In the genomic region with DNA sequence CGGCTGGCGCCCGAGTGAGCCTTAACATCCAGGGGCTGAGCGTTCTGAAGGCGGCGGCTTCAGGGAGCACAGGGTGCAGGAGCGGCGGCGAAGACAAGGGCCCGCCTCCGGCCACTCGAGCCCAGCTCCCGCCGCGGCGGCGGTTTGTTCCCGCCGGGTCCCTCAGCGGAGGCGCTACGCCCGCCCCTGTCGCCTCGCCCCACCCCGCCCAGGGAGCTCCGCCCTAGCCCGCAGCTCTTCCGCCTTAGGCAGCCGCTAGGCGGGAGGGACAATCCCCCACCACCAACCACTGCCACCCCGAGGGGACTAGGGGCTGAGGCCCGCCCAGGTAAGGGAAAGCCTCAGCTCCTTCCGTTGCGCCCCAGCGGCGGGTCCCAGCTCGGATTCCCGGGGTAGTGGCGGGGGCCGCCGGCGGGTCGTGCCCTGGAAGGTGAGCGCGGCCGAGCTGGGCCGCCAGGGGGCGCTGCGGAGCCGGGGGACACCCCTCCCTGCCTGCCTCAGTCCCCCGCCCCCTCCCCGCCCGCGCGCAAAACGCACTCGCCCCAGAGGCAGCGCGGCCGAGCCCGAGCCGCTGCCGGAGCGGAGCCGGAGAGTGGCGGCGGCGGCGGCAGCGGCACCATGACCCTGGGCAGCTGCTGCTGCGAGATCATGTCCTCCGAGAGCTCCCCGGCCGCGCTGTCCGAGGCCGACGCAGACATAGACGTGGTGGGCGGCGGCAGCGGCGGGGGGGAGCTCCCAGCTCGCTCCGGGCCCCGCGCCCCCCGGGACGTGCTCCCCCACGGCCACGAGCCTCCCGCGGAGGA, we compare ENCODE assay signal across 8 cellular contexts. TPM values are rescaled to one million over a fixed set of nuclear protein-coding genes. Genes with fewer than 3 reads are reported as not detected.
DNase-seq lines count a peak whose midpoint lies in the region; ATAC-seq, FAIRE-seq and TF ChIP-seq lines count a peak whose summit lies in the region.

Gene FOXD2, plus strand, starts transcription at position 527 of the 803 bp plus-strand sequence. Its CDS starts 92 bp downstream, at position 619.

- in situ Hi-C loops in KBM-7 (cut with MboI; ENCODE audit: low pct_unique_long_range_greater_than_20kb, low sequenced_read_pairs) = loop anchor here (25.0 kb wide), 1 partner anchor 275 kb away; no protein-coding TSS in a partner anchor

- H3K27ac Mint-ChIP-seq in activated T-helper 2 cell treated with anti-CD3 and anti-CD28 coated beads, Interferon-gamma antibody, Interleukin-2, Interleukin-4, amounts not matched to agents 10 μg/mL and 5 μg/mL and 100 μg/mL, durations not matched to agents 14 hours and 24 hours and 36 hours = peak within 1 kb of the TSS; percentile 84

- H3K27ac ChIP-seq in foreskin keratinocyte (no peak within 1 kb of the TSS), suprapubic skin (peak within 1 kb of the TSS; percentile 69)

- no CpG with 5 or more reads among the region's 94 CpGs for WGBS in suprapubic skin

- H3K4me1 ChIP-seq in foreskin keratinocyte (peaks cover 4% of the 10 kb centered on the region), suprapubic skin (peaks cover 57% of the 10 kb centered on the region)

- H3K4me1 Mint-ChIP-seq in activated T-helper 2 cell treated with anti-CD3 and anti-CD28 coated beads, Interferon-gamma antibody, Interleukin-2, Interleukin-4, amounts not matched to agents 10 μg/mL and 5 μg/mL and 100 μg/mL, durations not matched to agents 14 hours and 24 hours and 36 hours (ENCODE audit: low read depth) = peaks cover 24% of the 10 kb centered on the region

- intact Hi-C loops in activated T-helper 2 cell treated with anti-CD3 and anti-CD28 coated beads, Interferon-gamma antibody, Interleukin-2, Interleukin-4, amounts not matched to agents 10 μg/mL and 5 μg/mL and 100 μg/mL, durations not matched to agents 14 hours and 24 hours and 36 hours (cut with micrococcal nuclease) = loop anchor here (1.0 to 10.0 kb wide), 8 partner anchors 21 to 950 kb away; partner anchors contain the start of genes DMBX1, FOXE3 and STIL

- H3K4me3 ChIP-seq in suprapubic skin = peak within 1 kb of the TSS; percentile 63

- no peak for TF ChIP-seq POLR2A in suprapubic skin (IDR thresholded peaks at IDR 0.05)

- DNase-seq in ELF-1 (ENCODE audit: low read depth, low spot score) (peak; percentile 91), KBM-7 (peak; percentile 96), RCC 7860 (ENCODE audit: low spot score) (peak; percentile 87), foreskin keratinocyte (peak; percentile 49 to 70), nucleus accumbens (lab: John Stamatoyannopoulos, UW) (peak in 45 of 56 donors; percentile 5 to 75 (median 51)), suprapubic skin (ENCODE audit: low spot score in 2 of 2) (peak; percentile 88 to 90)
- DNase-seq in activated T-helper 2 cell treated with anti-CD3 and anti-CD28 coated beads, Interferon-gamma antibody, Interleukin-2, Interleukin-4, amounts not matched to agents 10 μg/mL and 5 μg/mL and 100 μg/mL, durations not matched to agents 14 hours and 24 hours and 36 hours (ENCODE audit: low spot score) = peak; percentile 85

- ATAC-seq in GM21737 (IDR thresholded peaks at IDR 0.05; ENCODE audit: unreplicated experiment) = peak; percentile 74
- peak; percentile 71 for ATAC-seq in foreskin keratinocyte

- H3K27me3 Mint-ChIP-seq in activated T-helper 2 cell treated with anti-CD3 and anti-CD28 coated beads, Interferon-gamma antibody, Interleukin-2, Interleukin-4, amounts not matched to agents 10 μg/mL and 5 μg/mL and 100 μg/mL, durations not matched to agents 14 hours and 24 hours and 36 hours (ENCODE audit: low read depth) = peaks cover 27% of the 10 kb centered on the region

- peaks cover 34% of the 10 kb centered on the region for H3K36me3 Mint-ChIP-seq in activated T-helper 2 cell treated with anti-CD3 and anti-CD28 coated beads, Interferon-gamma antibody, Interleukin-2, Interleukin-4, amounts not matched to agents 10 μg/mL and 5 μg/mL and 100 μg/mL, durations not matched to agents 14 hours and 24 hours and 36 hours (ENCODE audit: low read depth)

- H3K4me3 Mint-ChIP-seq in activated T-helper 2 cell treated with anti-CD3 and anti-CD28 coated beads, Interferon-gamma antibody, Interleukin-2, Interleukin-4, amounts not matched to agents 10 μg/mL and 5 μg/mL and 100 μg/mL, durations not matched to agents 14 hours and 24 hours and 36 hours (ENCODE audit: low read depth) = peak within 1 kb of the TSS; percentile 90

- peak; percentile 95 for TF ChIP-seq CTCF in foreskin keratinocyte (conservative IDR thresholded peaks at IDR 0.05)
- TF ChIP-seq CTCF in suprapubic skin (IDR thresholded peaks at IDR 0.05) = peak; percentile 69 to 96

- no peaks in the 10 kb centered on the region for H3K36me3 ChIP-seq in suprapubic skin

- TF ChIP-seq EP300 in suprapubic skin (IDR thresholded peaks at IDR 0.05) = no peak

- no peaks in the 10 kb centered on the region for H3K9me3 Mint-ChIP-seq in activated T-helper 2 cell treated with anti-CD3 and anti-CD28 coated beads, Interferon-gamma antibody, Interleukin-2, Interleukin-4, amounts not matched to agents 10 μg/mL and 5 μg/mL and 100 μg/mL, durations not matched to agents 14 hours and 24 hours and 36 hours

- H3K9me3 ChIP-seq in suprapubic skin = no peaks in the 10 kb centered on the region

- peaks cover 50% of the 10 kb centered on the region for H3K27me3 ChIP-seq in foreskin keratinocyte
- peaks cover 96% of the 10 kb centered on the region for H3K27me3 ChIP-seq in suprapubic skin

- FAIRE-seq in RCC 7860 (lab: Jason Lieb, UNC) = no peak

RNA-seq across cellular contexts. Expression of gene FOXD2, which starts in this region (rescaled TPM):
- total RNA-seq in activated T-helper 2 cell treated with anti-CD3 and anti-CD28 coated beads, Interferon-gamma antibody, Interleukin-2, Interleukin-4, amounts not matched to agents 10 μg/mL and 5 μg/mL and 100 μg/mL, durations not matched to agents 14 hours and 24 hours and 36 hours = 0.11 and 0.18 TPM in 2 replicates
- total RNA-seq in foreskin keratinocyte (0.14 and 0.20 TPM in 2 replicates), suprapubic skin (under 1 TPM in 3 of 4 donors, not detected in 1; 0.34 to 0.39 (median 0.38) TPM)
- polyA plus RNA-seq in foreskin keratinocyte = 0.11 TPM in 2 replicates

Comparison
In these comparisons a context has a peak if more than half of its experiments do, and no peak if none do; other contexts are left out.
1. Peak in DNase-seq in activated T-helper 2 cell treated with anti-CD3 and anti-CD28 coated beads, Interferon-gamma antibody, Interleukin-2, Interleukin-4, amounts not matched to agents 10 μg/mL and 5 μg/mL and 100 μg/mL, durations not matched to agents 14 hours and 24 hours and 36 hours; RNA of the gene not detected or under 1 TPM.
2. Peak in DNase-seq and ATAC-seq in foreskin keratinocyte; RNA of the gene not detected or under 1 TPM.
3. Peak in DNase-seq, H3K4me3 ChIP-seq and H3K27ac ChIP-seq in suprapubic skin; RNA of the gene not detected or under 1 TPM.